ENCODE assay signal across 21 cellular contexts in the genomic region with DNA sequence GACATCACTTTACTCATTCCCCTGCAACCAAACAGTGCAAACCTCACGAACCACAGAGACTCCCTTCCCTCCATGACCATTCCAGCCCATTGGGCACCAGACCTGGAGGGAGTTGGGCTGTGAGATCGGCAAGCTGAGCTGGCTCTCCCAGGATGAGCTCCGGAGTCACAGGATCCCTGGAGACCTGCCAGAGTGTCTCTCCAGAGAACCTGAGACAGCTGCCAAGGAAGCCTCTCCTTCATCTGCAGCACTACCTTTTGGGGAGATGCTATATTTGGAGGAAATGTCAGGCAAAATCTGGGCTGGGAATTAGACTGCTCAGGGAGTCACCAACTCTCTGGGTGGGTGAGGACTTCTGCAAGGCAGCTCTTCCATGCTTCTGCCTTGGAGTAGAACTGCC.
"Had no signal": no experiment of that assay in that cellular context is flagged by ENCODE, and none has a peak within 500 bp of the region (broad histone marks: within the 10 kb centered on the region; RNA-seq: fewer than 3 reads in every experiment).

No MANE protein-coding gene starts in this region.

- H3K36me3 Mint-ChIP-seq: naive B cell had no signal

- H3K4me1 ChIP-seq: left lung, parathyroid adenoma, suprapubic skin, thyroid gland, upper lobe of right lung, vagina had no signal

- H3K9me3 ChIP-seq: gastroesophageal sphincter, left lung, suprapubic skin, thyroid gland, upper lobe of right lung, vagina had no signal

- H3K36me3 ChIP-seq: gastroesophageal sphincter, left lung, suprapubic skin, thyroid gland, upper lobe of right lung, vagina had no signal

- ATAC-seq: esophagus mucosa; gastroesophageal sphincter; left lung; stimulated activated naive CD8-positive, alpha-beta T cell treated with anti-CD3 and anti-CD28 coated beads, Interleukin-15, Interleukin-2, amounts not matched to agents 100 U/mL and 50 U/mL, for 24 hours; upper lobe of right lung had no signal

- H3K27ac Mint-ChIP-seq: naive B cell, nephron had no signal

- H3K4me3 Mint-ChIP-seq: naive B cell, nephron had no signal

- H3K4me3 ChIP-seq: dorsolateral prefrontal cortex, gastroesophageal sphincter, left lung, lung, smooth muscle cell, suprapubic skin, thyroid gland, upper lobe of right lung, vagina had no signal

- H3K4me1 Mint-ChIP-seq: nephron had no signal

- H3K27ac ChIP-seq: dorsolateral prefrontal cortex, gastroesophageal sphincter, left lung, parathyroid adenoma, suprapubic skin, thyroid gland, upper lobe of right lung, vagina had no signal

- H3K27me3 ChIP-seq: dorsolateral prefrontal cortex, gastroesophageal sphincter, left lung, thyroid gland, upper lobe of right lung, vagina had no signal

- DNase-seq: cortex of kidney; effector memory CD4-positive, alpha-beta T cell; glutamatergic neuron; islet precursor cell; left lung; mesenchymal stem cell; midbrain; naive B cell; stimulated activated CD4-positive, alpha-beta T cell treated with anti-CD3 and anti-CD28 coated beads, Interleukin-2, amount 100 ng/mL, for 48 hours; stimulated activated naive CD8-positive, alpha-beta T cell treated with anti-CD3 and anti-CD28 coated beads, Interleukin-15, Interleukin-2, amounts not matched to agents 100 U/mL and 50 U/mL, for 24 hours; thyroid gland; upper lobe of right lung had no signal
